In the genomic region with DNA sequence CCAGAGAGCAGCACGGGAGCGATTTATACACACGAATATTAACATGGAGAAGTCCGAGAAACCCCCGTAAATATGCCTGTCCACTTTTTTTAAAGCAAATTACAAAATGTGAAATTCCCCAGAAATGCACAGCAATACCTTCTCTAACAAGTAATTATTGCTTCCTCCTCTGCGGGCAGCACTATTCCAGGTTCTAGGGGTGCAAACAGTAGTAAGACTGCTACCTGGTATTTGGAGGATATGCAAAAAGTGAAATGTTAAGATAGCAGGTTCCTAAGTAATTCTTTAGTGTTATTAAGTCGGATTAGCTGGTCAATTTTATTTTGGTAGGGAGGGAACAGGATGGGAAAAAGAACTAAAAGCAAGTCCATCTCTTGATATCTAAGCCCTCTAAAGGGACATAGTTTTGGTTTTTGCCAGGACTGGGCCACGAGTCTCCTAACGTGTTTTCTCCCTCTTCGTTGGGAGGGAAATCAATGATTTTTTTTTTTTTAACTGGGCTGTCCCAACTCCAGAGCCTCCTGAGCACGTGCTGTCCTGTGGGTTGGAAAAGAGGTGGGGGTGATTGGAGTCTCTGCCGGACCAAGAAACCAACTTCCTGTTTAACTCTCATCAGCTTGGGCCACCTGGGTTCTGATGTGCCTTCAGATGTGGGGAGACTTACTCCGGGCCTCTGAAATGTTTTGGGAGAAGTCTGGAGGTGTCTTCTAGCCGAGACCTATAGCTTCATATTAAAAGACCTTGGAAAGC, we compare ENCODE assay signal across 1 cellular context.
TF ChIP-seq lines count a peak whose summit lies in the region.

No MANE protein-coding gene starts in this region.

TF ChIP-seq in K562, 482 proteins besides CTCF, POLR2A, EP300 and RAD21 (continued from another document and continues in another):
- TF ChIP-seq, protein P1, sequence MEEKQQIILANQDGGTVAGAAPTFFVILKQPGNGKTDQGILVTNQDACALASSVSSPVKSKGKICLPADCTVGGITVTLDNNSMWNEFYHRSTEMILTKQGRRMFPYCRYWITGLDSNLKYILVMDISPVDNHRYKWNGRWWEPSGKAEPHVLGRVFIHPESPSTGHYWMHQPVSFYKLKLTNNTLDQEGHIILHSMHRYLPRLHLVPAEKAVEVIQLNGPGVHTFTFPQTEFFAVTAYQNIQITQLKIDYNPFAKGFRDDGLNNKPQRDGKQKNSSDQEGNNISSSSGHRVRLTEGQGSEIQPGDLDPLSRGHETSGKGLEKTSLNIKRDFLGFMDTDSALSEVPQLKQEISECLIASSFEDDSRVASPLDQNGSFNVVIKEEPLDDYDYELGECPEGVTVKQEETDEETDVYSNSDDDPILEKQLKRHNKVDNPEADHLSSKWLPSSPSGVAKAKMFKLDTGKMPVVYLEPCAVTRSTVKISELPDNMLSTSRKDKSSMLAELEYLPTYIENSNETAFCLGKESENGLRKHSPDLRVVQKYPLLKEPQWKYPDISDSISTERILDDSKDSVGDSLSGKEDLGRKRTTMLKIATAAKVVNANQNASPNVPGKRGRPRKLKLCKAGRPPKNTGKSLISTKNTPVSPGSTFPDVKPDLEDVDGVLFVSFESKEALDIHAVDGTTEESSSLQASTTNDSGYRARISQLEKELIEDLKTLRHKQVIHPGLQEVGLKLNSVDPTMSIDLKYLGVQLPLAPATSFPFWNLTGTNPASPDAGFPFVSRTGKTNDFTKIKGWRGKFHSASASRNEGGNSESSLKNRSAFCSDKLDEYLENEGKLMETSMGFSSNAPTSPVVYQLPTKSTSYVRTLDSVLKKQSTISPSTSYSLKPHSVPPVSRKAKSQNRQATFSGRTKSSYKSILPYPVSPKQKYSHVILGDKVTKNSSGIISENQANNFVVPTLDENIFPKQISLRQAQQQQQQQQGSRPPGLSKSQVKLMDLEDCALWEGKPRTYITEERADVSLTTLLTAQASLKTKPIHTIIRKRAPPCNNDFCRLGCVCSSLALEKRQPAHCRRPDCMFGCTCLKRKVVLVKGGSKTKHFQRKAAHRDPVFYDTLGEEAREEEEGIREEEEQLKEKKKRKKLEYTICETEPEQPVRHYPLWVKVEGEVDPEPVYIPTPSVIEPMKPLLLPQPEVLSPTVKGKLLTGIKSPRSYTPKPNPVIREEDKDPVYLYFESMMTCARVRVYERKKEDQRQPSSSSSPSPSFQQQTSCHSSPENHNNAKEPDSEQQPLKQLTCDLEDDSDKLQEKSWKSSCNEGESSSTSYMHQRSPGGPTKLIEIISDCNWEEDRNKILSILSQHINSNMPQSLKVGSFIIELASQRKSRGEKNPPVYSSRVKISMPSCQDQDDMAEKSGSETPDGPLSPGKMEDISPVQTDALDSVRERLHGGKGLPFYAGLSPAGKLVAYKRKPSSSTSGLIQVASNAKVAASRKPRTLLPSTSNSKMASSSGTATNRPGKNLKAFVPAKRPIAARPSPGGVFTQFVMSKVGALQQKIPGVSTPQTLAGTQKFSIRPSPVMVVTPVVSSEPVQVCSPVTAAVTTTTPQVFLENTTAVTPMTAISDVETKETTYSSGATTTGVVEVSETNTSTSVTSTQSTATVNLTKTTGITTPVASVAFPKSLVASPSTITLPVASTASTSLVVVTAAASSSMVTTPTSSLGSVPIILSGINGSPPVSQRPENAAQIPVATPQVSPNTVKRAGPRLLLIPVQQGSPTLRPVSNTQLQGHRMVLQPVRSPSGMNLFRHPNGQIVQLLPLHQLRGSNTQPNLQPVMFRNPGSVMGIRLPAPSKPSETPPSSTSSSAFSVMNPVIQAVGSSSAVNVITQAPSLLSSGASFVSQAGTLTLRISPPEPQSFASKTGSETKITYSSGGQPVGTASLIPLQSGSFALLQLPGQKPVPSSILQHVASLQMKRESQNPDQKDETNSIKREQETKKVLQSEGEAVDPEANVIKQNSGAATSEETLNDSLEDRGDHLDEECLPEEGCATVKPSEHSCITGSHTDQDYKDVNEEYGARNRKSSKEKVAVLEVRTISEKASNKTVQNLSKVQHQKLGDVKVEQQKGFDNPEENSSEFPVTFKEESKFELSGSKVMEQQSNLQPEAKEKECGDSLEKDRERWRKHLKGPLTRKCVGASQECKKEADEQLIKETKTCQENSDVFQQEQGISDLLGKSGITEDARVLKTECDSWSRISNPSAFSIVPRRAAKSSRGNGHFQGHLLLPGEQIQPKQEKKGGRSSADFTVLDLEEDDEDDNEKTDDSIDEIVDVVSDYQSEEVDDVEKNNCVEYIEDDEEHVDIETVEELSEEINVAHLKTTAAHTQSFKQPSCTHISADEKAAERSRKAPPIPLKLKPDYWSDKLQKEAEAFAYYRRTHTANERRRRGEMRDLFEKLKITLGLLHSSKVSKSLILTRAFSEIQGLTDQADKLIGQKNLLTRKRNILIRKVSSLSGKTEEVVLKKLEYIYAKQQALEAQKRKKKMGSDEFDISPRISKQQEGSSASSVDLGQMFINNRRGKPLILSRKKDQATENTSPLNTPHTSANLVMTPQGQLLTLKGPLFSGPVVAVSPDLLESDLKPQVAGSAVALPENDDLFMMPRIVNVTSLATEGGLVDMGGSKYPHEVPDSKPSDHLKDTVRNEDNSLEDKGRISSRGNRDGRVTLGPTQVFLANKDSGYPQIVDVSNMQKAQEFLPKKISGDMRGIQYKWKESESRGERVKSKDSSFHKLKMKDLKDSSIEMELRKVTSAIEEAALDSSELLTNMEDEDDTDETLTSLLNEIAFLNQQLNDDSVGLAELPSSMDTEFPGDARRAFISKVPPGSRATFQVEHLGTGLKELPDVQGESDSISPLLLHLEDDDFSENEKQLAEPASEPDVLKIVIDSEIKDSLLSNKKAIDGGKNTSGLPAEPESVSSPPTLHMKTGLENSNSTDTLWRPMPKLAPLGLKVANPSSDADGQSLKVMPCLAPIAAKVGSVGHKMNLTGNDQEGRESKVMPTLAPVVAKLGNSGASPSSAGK (IDR thresholded peaks at IDR 0.05): peak; percentile 74
- no peak for TF ChIP-seq RBM15 (IDR thresholded peaks at IDR 0.05; ENCODE audit: insufficient read depth, low read length)
- TF ChIP-seq L3MBTL2 (IDR thresholded peaks at IDR 0.05): peak; percentile 86
- TF ChIP-seq TAF1 (IDR thresholded peaks at IDR 0.05; ENCODE audit: control insufficient read depth, extremely low read depth, insufficient read depth, low read length, severe bottlenecking): peak; percentile 23
- no peak for TF ChIP-seq MAFF (IDR thresholded peaks at IDR 0.05; ENCODE audit: low read length)
- peak; percentile 38; the same call in 1 of the 2 replicates for TF ChIP-seq CXXC5 (CRISPR knock-in tag; IDR thresholded peaks at IDR 0.05)
- 0 out of 2 replicates have a peak, but pooled peaks have one; percentile 28 for TF ChIP-seq NKRF (IDR thresholded peaks at IDR 0.05; ENCODE audit: borderline replicate concordance)
- 0 out of 2 replicates have a peak, but pooled peaks have one; percentile 16 for TF ChIP-seq HDAC2 (IDR thresholded peaks at IDR 0.05)
- TF ChIP-seq PRDM10 (IDR thresholded peaks at IDR 0.05; ENCODE audit: partially characterized antibody): peak; percentile 92
- peak; percentile 89 for TF ChIP-seq BHLHE40 (IDR thresholded peaks at IDR 0.05; ENCODE audit: low read length)
- TF ChIP-seq USF1 (CRISPR knock-in tag; IDR thresholded peaks at IDR 0.05): peak; percentile 55; the same call in 1 of the 2 replicates
- TF ChIP-seq FOXK2 (conservative IDR thresholded peaks at IDR 0.05 in 1 of 2, IDR thresholded peaks at IDR 0.05 in 1 of 2; ENCODE audit: low read depth in 2 of 2): 0 out of 4 replicates have a peak, but pooled peaks of 1 of the 2 experiments have one; percentile 27
- TF ChIP-seq, protein P2, sequence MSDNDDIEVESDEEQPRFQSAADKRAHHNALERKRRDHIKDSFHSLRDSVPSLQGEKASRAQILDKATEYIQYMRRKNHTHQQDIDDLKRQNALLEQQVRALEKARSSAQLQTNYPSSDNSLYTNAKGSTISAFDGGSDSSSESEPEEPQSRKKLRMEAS (CRISPR knock-in tag; IDR thresholded peaks at IDR 0.05): peak; percentile 65
- TF ChIP-seq NUFIP1 (IDR thresholded peaks at IDR 0.05; ENCODE audit: partially characterized antibody): no peak
- TF ChIP-seq, protein P3, sequence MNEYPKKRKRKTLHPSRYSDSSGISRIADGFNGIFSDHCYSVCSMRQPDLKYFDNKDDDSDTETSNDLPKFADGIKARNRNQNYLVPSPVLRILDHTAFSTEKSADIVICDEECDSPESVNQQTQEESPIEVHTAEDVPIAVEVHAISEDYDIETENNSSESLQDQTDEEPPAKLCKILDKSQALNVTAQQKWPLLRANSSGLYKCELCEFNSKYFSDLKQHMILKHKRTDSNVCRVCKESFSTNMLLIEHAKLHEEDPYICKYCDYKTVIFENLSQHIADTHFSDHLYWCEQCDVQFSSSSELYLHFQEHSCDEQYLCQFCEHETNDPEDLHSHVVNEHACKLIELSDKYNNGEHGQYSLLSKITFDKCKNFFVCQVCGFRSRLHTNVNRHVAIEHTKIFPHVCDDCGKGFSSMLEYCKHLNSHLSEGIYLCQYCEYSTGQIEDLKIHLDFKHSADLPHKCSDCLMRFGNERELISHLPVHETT (CRISPR knock-in tag; conservative IDR thresholded peaks at IDR 0.05 in 1 of 2, IDR thresholded peaks at IDR 0.05 in 1 of 2): 0 out of 4 replicates have a peak, but pooled peaks of 1 of the 2 experiments have one; percentile 2
- 0 out of 2 replicates have a peak, but pooled peaks have one; percentile 19 for TF ChIP-seq GABPB1 (CRISPR knock-in tag; IDR thresholded peaks at IDR 0.05)
- TF ChIP-seq NCOA4 (IDR thresholded peaks at IDR 0.05; ENCODE audit: partially characterized antibody): no peak
- peak; percentile 56 for TF ChIP-seq VEZF1 (CRISPR knock-in tag; IDR thresholded peaks at IDR 0.05)
- TF ChIP-seq MYNN (IDR thresholded peaks at IDR 0.05): peak; percentile 81
- no peak for TF ChIP-seq MYNN (CRISPR knock-in tag; IDR thresholded peaks at IDR 0.05)
- peak; percentile 39; the same call in 1 of the 2 replicates for TF ChIP-seq DPF2 (IDR thresholded peaks at IDR 0.05)
- no peak for TF ChIP-seq PBX2 (CRISPR knock-in tag; IDR thresholded peaks at IDR 0.05; ENCODE audit: low read depth)
- no peak for TF ChIP-seq PBX2 (tag; conservative IDR thresholded peaks at IDR 0.05; ENCODE audit: low read depth)
